1 cellular context compared by ENCODE assay signal in genomic region chr10:114353383-114353782, GRCh38.
TF ChIP-seq lines count a peak whose summit lies in the region.

No MANE protein-coding gene starts in this region.

TF ChIP-seq in K562, 482 proteins besides CTCF, POLR2A, EP300 and RAD21 (continued from another document):
- TF ChIP-seq SIN3B (IDR thresholded peaks at IDR 0.05; ENCODE audit: low read depth): no peak
- TF ChIP-seq LEF1 (IDR thresholded peaks at IDR 0.05): no peak
- no peak for TF ChIP-seq SAP30 (IDR thresholded peaks at IDR 0.05; ENCODE audit: borderline replicate concordance, insufficient read depth, low read depth, low read length, poor library complexity, severe bottlenecking)
- no peak for TF ChIP-seq SIN3A (IDR thresholded peaks at IDR 0.05; ENCODE audit: borderline replicate concordance in 2 of 2, control insufficient read depth in 1 of 2, low read depth in 2 of 2, low read length in 2 of 2)
- TF ChIP-seq ATF4 (CRISPR knock-in tag; IDR thresholded peaks at IDR 0.05): no peak
- no peak for TF ChIP-seq IFI16 (CRISPR knock-in tag; IDR thresholded peaks at IDR 0.05)
- no peak for TF ChIP-seq NCOA4 (IDR thresholded peaks at IDR 0.05; ENCODE audit: partially characterized antibody)
- TF ChIP-seq CBX2 (IDR thresholded peaks at IDR 0.05; ENCODE audit: insufficient read depth, low read length, poor library complexity, severe bottlenecking): no peak
- TF ChIP-seq CREM (IDR thresholded peaks at IDR 0.05; ENCODE audit: low read depth): no peak
- TF ChIP-seq STAT6 (CRISPR knock-in tag; IDR thresholded peaks at IDR 0.05): no peak
- TF ChIP-seq ZNF589 (CRISPR knock-in tag; IDR thresholded peaks at IDR 0.05; ENCODE audit: low read depth): no peak
- TF ChIP-seq ZNF146 (CRISPR knock-in tag; IDR thresholded peaks at IDR 0.05; ENCODE audit: unreplicated experiment): no peak
- no peak for TF ChIP-seq TCF7 (IDR thresholded peaks at IDR 0.05; ENCODE audit: borderline replicate concordance)
- no peak for TF ChIP-seq CC2D1A (IDR thresholded peaks at IDR 0.05)
- no peak for TF ChIP-seq E2F4 (CRISPR knock-in tag; IDR thresholded peaks at IDR 0.05; ENCODE audit: low read depth)
- no peak for TF ChIP-seq MTA1 (IDR thresholded peaks at IDR 0.05; ENCODE audit: borderline replicate concordance)
- no peak for TF ChIP-seq NFATC3 (IDR thresholded peaks at IDR 0.05)
- TF ChIP-seq ZNF165 (CRISPR knock-in tag; IDR thresholded peaks at IDR 0.05; ENCODE audit: borderline replicate concordance): no peak
